Comparison of ENCODE assay signal across 18 cellular contexts in the genomic region with DNA sequence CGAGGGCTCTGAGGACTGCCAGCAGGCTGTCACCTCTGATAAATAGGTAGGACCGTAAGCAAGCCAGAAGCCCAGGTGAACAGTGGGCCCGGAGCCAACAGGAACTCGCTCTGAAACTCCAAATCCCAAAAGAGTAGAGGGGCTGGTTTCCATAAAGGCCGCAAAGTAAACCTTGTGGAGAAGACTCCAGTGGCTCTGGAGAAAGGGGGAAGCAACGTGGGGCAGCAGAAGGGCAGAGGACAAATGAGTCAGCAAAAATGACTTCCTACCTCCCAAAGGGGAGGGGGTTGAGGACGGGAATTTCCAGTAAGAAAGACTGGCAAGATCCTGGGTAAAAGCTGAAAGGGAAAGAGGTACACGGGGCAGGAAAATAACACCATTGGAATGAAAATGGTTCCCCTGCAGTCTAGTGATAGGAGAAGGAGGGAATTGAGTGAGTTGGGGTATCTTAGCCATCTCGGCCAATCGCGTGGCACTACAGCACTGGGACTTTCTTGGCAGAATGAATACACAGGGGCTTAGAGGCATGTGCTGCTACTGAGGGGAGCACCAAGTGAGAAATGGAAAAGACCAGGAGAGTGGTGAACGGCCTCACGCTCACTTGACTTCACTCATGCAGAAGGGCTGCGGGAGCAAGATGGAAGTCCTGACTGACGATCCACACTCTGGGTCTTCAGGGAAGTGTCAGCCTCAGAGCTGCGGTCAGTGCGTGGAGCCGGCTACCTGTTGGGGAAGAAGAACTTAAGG. TPM values are rescaled to one million over a fixed set of nuclear protein-coding genes. Genes with fewer than 3 reads are reported as not detected.
A peak's percentile ranks its signal among the peaks of the same experiment; 100 is the strongest.
DNase-seq lines count a peak whose midpoint lies in the region; ATAC-seq, FAIRE-seq and TF ChIP-seq lines count a peak whose summit lies in the region.
"Had no signal": no experiment of that assay in that cellular context is flagged by ENCODE, and none has a peak within 500 bp of the region (broad histone marks: within the 10 kb centered on the region; RNA-seq: fewer than 3 reads in every experiment).

No MANE protein-coding gene starts in this region.

- TF ChIP-seq CTCF in Caco-2 (IDR thresholded peaks at IDR 0.05; ENCODE audit: insufficient read depth in 1 of 2, low read depth in 1 of 2, low read length in 1 of 2, severe bottlenecking in 1 of 2, unreplicated experiment in 1 of 2) (no peak), H1 (IDR thresholded peaks at IDR 0.05; ENCODE audit: control extremely low read depth in 1 of 3, insufficient read depth in 1 of 3, low read depth in 1 of 3, low read length in 3 of 3) (no peak), coronary artery (IDR thresholded peaks at IDR 0.05) (no peak)

- H2BK5ac ChIP-seq in H1 (ENCODE audit: low read depth, low read length) = peak overlapping the region; percentile 35; the same call in 1 of the 2 replicates
- H2BK5ac ChIP-seq in neuronal stem cell (ENCODE audit: low read length) = no peak overlapping the region

- no peak overlapping the region for H3K56ac ChIP-seq in H1 (replicated peaks; ENCODE audit: insufficient read length, low read depth, low read length)

- peak overlapping the region; percentile 83 for H4K91ac ChIP-seq in H1 (replicated peaks; ENCODE audit: insufficient read length, low read length)
- H4K91ac ChIP-seq in neuronal stem cell (ENCODE audit: low read depth, low read length, poor library complexity) = no peak overlapping the region

- no peak overlapping the region for H3K4me2 ChIP-seq in H1 (ENCODE audit: insufficient read depth in 1 of 2, low read depth in 2 of 2, low read length in 2 of 2)
- H3K4me2 ChIP-seq in neuronal stem cell (ENCODE audit: insufficient read depth, low read length, poor library complexity, severe bottlenecking) = no peak overlapping the region

- ATAC-seq in HG02938 (IDR thresholded peaks at IDR 0.05; ENCODE audit: unreplicated experiment) = no peak
- ATAC-seq: psoas muscle had no signal

- H3K9me3 Mint-ChIP-seq in Caco-2 (ENCODE audit: unreplicated experiment) = no peaks in the 10 kb centered on the region

- POLR2A ChIA-PET in Caco-2 (lab: Charles Lee) (no interaction called here), H1 (lab: Charles Lee; ENCODE audit: partially characterized antibody) (interaction anchor here (1.5 to 1.7 kb wide), 3 partner anchors 16 to 29 kb away, joined by 3 to 9 read pairs (median 4); no protein-coding TSS in a partner anchor)

- H3K9ac ChIP-seq in H1 (replicated peaks in 1 of 4; ENCODE audit: extremely low read depth in 1 of 4, low read depth in 3 of 4, low read length in 3 of 4) = no peak overlapping the region
- no peak overlapping the region for H3K9ac ChIP-seq in neuronal stem cell (ENCODE audit: low read depth, low read length, poor library complexity)

- intact Hi-C loops in Caco-2 (cut with micrococcal nuclease; ENCODE audit: unreplicated experiment) = no loop called here

- peak overlapping the region; percentile 82; the same call in 1 of the 2 replicates for H2BK12ac ChIP-seq in H1 (ENCODE audit: low read depth, low read length)
- H2BK12ac ChIP-seq in neuronal stem cell (ENCODE audit: low read length) = no peak overlapping the region

- no peak overlapping the region for H2BK20ac ChIP-seq in H1 (ENCODE audit: low read length)

- peak overlapping the region; percentile 6 for H4K5ac ChIP-seq in H1 (ENCODE audit: insufficient read length, low read depth, low read length)

- no TSS peak for BruUV-seq in Caco-2 (replicated peaks; lab: Mats Ljungman, UMichigan)

- H3K79me2 ChIP-seq in H1 (ENCODE audit: control insufficient read depth in 1 of 2, insufficient read depth in 2 of 2, low read length in 2 of 2) = no peaks in the 10 kb centered on the region

- H3K79me1 ChIP-seq in H1 (ENCODE audit: low read depth, low read length) (no peaks in the 10 kb centered on the region), neuronal stem cell (ENCODE audit: low read depth, low read length) (no peaks in the 10 kb centered on the region)

- H3K9me3 ChIP-seq in Caco-2 (no peaks in the 10 kb centered on the region), H1 (ENCODE audit: insufficient read depth in 2 of 2, low read depth in 1 of 2, low read length in 1 of 2) (no peaks in the 10 kb centered on the region), neuronal stem cell (replicated peaks in 1 of 2; ENCODE audit: control insufficient read depth in 2 of 2, insufficient read depth in 1 of 2, low read depth in 1 of 2, low read length in 2 of 2) (peaks cover 0 to 2% of the 10 kb centered on the region in 2 donors)
- H3K9me3 ChIP-seq: psoas muscle, transverse colon had no signal

- H2BK15ac ChIP-seq in H1 (ENCODE audit: low read length) = no peak overlapping the region
- peak overlapping the region; percentile 9 for H2BK15ac ChIP-seq in neuronal stem cell (ENCODE audit: low read length)

- H3K27ac ChIP-seq in H1 (ENCODE audit: low read depth, low read length) = no peak overlapping the region
- no peak overlapping the region for H3K27ac ChIP-seq in neuronal stem cell (replicated peaks; ENCODE audit: low read length)
- no peak overlapping the region for H3K27ac ChIP-seq in coronary artery
- H3K27ac ChIP-seq: psoas muscle, transverse colon had no signal

- H3K14ac ChIP-seq in H1 (ENCODE audit: insufficient read length) = no peak overlapping the region
- H3K14ac ChIP-seq in neuronal stem cell (ENCODE audit: low read length) = no peak overlapping the region

- no peaks in the 10 kb centered on the region; the same call in 1 of the 2 replicates for H3K36me3 ChIP-seq in Caco-2 (ENCODE audit: control insufficient read depth, insufficient read depth, low read length)
- H3K36me3 ChIP-seq in H1 (ENCODE audit: control insufficient read depth in 2 of 4, insufficient read depth in 4 of 4, low read length in 3 of 4) = no peaks in the 10 kb centered on the region
- no peaks in the 10 kb centered on the region for H3K36me3 ChIP-seq in neuronal stem cell (replicated peaks in 1 of 2; ENCODE audit: control insufficient read depth in 2 of 2, insufficient read depth in 2 of 2, low read length in 2 of 2)
- H3K36me3 ChIP-seq: transverse colon had no signal

- no peak for TF ChIP-seq POLR2A in H1 (IDR thresholded peaks at IDR 0.05; ENCODE audit: control extremely low read depth in 1 of 2, low read depth in 2 of 2, low read length in 2 of 2)

- H3K23me2 ChIP-seq in H1 (ENCODE audit: low read depth, low read length) = no peaks in the 10 kb centered on the region

- no peaks in the 10 kb centered on the region for H4K20me1 ChIP-seq in H1 (replicated peaks in 1 of 2; ENCODE audit: control insufficient read depth in 1 of 2, insufficient read depth in 2 of 2, low read length in 2 of 2)

- 85% methylated on average over 17 of the region's 18 CpGs; no CpG with 5 or more reads in 1 of the 2 experiments for WGBS in H1 (ENCODE audit: extremely low coverage in 1 of 2, insufficient coverage in 1 of 2, insufficient read length in 1 of 2, insufficient replicate concordance in 2 of 2, low coverage in 1 of 2, low lambda C conversion rate in 2 of 2, missing lambda C conversion rate in 1 of 2), 2 experiments
- no CpG with 5 or more reads among the region's 18 CpGs for WGBS in neuronal stem cell (ENCODE audit: extremely low coverage in 2 of 2, insufficient read length in 2 of 2, insufficient replicate concordance in 1 of 2), 2 donors

- FAIRE-seq in H1 (lab: Jason Lieb, UNC) = no peak
- FAIRE-seq: TTC549 had no signal

- H3K18ac ChIP-seq in H1 (ENCODE audit: extremely low read depth, low read length) = peak overlapping the region; percentile 71
- peak overlapping the region; percentile 44 for H3K18ac ChIP-seq in neuronal stem cell (ENCODE audit: low read length)

- CTCF ChIA-PET in Caco-2 (lab: Charles Lee) (no interaction called here), H1 (lab: Charles Lee; ENCODE audit: partially characterized antibody) (interaction anchor here (1.0 to 10.5 kb wide), 5 partner anchors 12 to 31 kb away, joined by 3 to 113 read pairs (median 3); a partner anchor contains a TSS)

- peaks cover 13% of the 10 kb centered on the region for H3K4me1 Mint-ChIP-seq in Caco-2 (ENCODE audit: low read depth, unreplicated experiment)

- no peak overlapping the region for H3K23ac ChIP-seq in H1 (ENCODE audit: insufficient read length)
- H3K23ac ChIP-seq in neuronal stem cell (ENCODE audit: low read depth, low read length, poor library complexity) = no peak overlapping the region

- H3K4me3 ChIP-seq in Caco-2 (ENCODE audit: low read depth, low read length) = no peak overlapping the region
- H3K4me3 ChIP-seq in H1 (ENCODE audit: extremely low read depth in 1 of 4, insufficient read depth in 2 of 4, low read depth in 3 of 4, low read length in 4 of 4) = no peak overlapping the region
- no peak overlapping the region for H3K4me3 ChIP-seq in neuronal stem cell (ENCODE audit: low read length in 2 of 2)
- H3K4me3 ChIP-seq in coronary artery = no peak overlapping the region
- H3K4me3 ChIP-seq: psoas muscle, transverse colon had no signal

- H3K36me3 Mint-ChIP-seq in Caco-2 (ENCODE audit: insufficient read depth, unreplicated experiment) = peaks cover 6% of the 10 kb centered on the region

- no peak for TF ChIP-seq EP300 in H1 (IDR thresholded peaks at IDR 0.05; ENCODE audit: borderline replicate concordance in 1 of 2, low read depth in 2 of 2, low read length in 2 of 2)

- no peak overlapping the region for H3K4ac ChIP-seq in H1 (replicated peaks; ENCODE audit: insufficient read length, low read depth, low read length)
- no peak overlapping the region for H3K4ac ChIP-seq in neuronal stem cell (ENCODE audit: low read length)

- no peak overlapping the region for H3K4me3 Mint-ChIP-seq in Caco-2 (ENCODE audit: unreplicated experiment)

- no peaks in the 10 kb centered on the region for H3K27me3 Mint-ChIP-seq in Caco-2 (ENCODE audit: insufficient read depth, unreplicated experiment)

- DNase-seq in Caco-2 = no peak
- peak; percentile 26 for DNase-seq in NCI-H2029 (lab: John Stamatoyannopoulos, UW)
- DNase-seq in H1 (ENCODE audit: low read depth in 1 of 2, low spot score in 2 of 2) = no peak
- DNase-seq in neuronal stem cell (ENCODE audit: low spot score) = no peak
- DNase-seq in AML-193 (lab: John Stamatoyannopoulos, UW) = no peak
- DNase-seq in hippocampal formation (lab: John Stamatoyannopoulos, UW) = no peak
- DNase-seq in coronary artery (ENCODE audit: low spot score) = no peak
- DNase-seq: activated effector memory CD4-positive, alpha-beta T cell treated with Interleukin-2 at 50 U/mL for 16 hours; effector memory CD4-positive, alpha-beta T cell; foreskin fibroblast; midbrain; NCI-H1105 treated with DMSO at 0.1 percent for 48 hours; psoas muscle; SHP77 treated with DMSO at 0.1 percent for 48 hours; stimulated activated CD4-positive, alpha-beta T cell treated with anti-CD3 and anti-CD28 coated beads, Interleukin-15, amount 100 ng/mL, for 24 hours; transverse colon had no signal

- no peaks in the 10 kb centered on the region for H3K27me3 ChIP-seq in Caco-2 (replicated peaks; ENCODE audit: control insufficient read depth, insufficient read depth, low read length)
- no peaks in the 10 kb centered on the region; a peak in 1 of 7 replicates for H3K27me3 ChIP-seq in H1 (replicated peaks in 1 of 4; ENCODE audit: control insufficient read depth in 3 of 4, extremely low read depth in 1 of 4, insufficient read depth in 3 of 4, low read length in 3 of 4)
- peaks cover 0 to 4% (median 0%) of the 10 kb centered on the region in 3 experiments for H3K27me3 ChIP-seq in neuronal stem cell (ENCODE audit: control insufficient read depth in 3 of 3, insufficient read depth in 3 of 3, low read depth in 1 of 3, low read length in 3 of 3)
- H3K27me3 ChIP-seq: transverse colon had no signal

- peak overlapping the region; percentile 57 for H2BK120ac ChIP-seq in H1 (replicated peaks; ENCODE audit: low read depth, low read length)
- H2BK120ac ChIP-seq in neuronal stem cell (ENCODE audit: low read depth, low read length) = no peak overlapping the region

- H4K8ac ChIP-seq in H1 (ENCODE audit: extremely low read depth, insufficient read depth, low read length) (no peak overlapping the region; the same call in 1 of the 2 replicates), neuronal stem cell (ENCODE audit: low read depth, low read length) (no peak overlapping the region)

- H2AK5ac ChIP-seq in H1 (ENCODE audit: low read depth, low read length) = peak overlapping the region; percentile 7; the same call in 1 of the 2 replicates
- no peak overlapping the region for H2AK5ac ChIP-seq in neuronal stem cell (ENCODE audit: low read depth, low read length)

- H3K4me1 ChIP-seq in Caco-2 (peaks cover 11% of the 10 kb centered on the region), H1 (replicated peaks in 1 of 4; ENCODE audit: control insufficient read depth in 3 of 4, insufficient read depth in 4 of 4, low read length in 3 of 4) (peaks cover 0 to 9% (median 2%) of the 10 kb centered on the region in 4 experiments; a peak in 3 of 7 replicates), neuronal stem cell (ENCODE audit: control insufficient read depth in 2 of 2, insufficient read depth in 1 of 2, low read depth in 1 of 2, low read length in 2 of 2) (peaks cover 0 to 3% of the 10 kb centered on the region in 2 donors)

- H2AFZ ChIP-seq in H1 (ENCODE audit: low read length) (peak overlapping the region; percentile 81; the same call in 1 of the 2 replicates), neuronal stem cell (ENCODE audit: low read length) (peak overlapping the region; percentile 23)

- no peak for TF ChIP-seq RAD21 in H1 (IDR thresholded peaks at IDR 0.05 in 1 of 2, conservative IDR thresholded peaks at IDR 0.05 in 1 of 2; ENCODE audit: low read depth in 2 of 2, low read length in 2 of 2)

- H3K27ac Mint-ChIP-seq in Caco-2 (ENCODE audit: unreplicated experiment) = peak overlapping the region; percentile 48

RNA-seq across cellular contexts. Expression of a gene that starts 33.2 kb away (rescaled TPM):
- 78.2 and 81.5 TPM in 2 replicates for total RNA-seq in Caco-2 (2022)
- 24.2 and 30.9 TPM in 2 replicates for total RNA-seq in H1 (2021; fragmentation: NEBNext Ultra II Directional; extraction: Animal tissue kit (Norgen Biotek cat#: 25700))
- polyA plus RNA-seq in H1 (2011; rRNA removed) = 21.2 and 29.0 TPM in 2 replicates
- 23.4 TPM for polyA plus RNA-seq in H1 (2011; cell fraction: cytosol; rRNA removed)
- 28.4 TPM for polyA plus RNA-seq in H1 (2011; cell fraction: nucleus; rRNA removed)
- 20.6 to 25.4 TPM (median 23.4 TPM) in 4 replicates for polyA plus RNA-seq in H1 (2012, experiment 1 of 2)
- 20.0 TPM for polyA plus RNA-seq in H1 (2012, experiment 2 of 2)
- polyA plus RNA-seq in H1 (2013, experiment 1 of 2) = 9.5 TPM
- 9.4 TPM for polyA plus RNA-seq in H1 (2013, experiment 2 of 2)
- 36.9 and 38.5 TPM in 2 replicates for polyA minus RNA-seq in H1 (2011; rRNA and poly(A)+ RNA removed)
- polyA minus RNA-seq in H1 (2011; cell fraction: cytosol; rRNA and poly(A)+ RNA removed) = 23.9 TPM
- 28.7 TPM for polyA minus RNA-seq in H1 (2011; cell fraction: nucleus; rRNA and poly(A)+ RNA removed)
- polyA plus RNA-seq in neuronal stem cell (2013, experiment 1 of 2) = 6.6 TPM
- 6.6 TPM for polyA plus RNA-seq in neuronal stem cell (2013, experiment 2 of 2)

RNA-seq across cellular contexts. Expression of a gene that starts 36.5 kb away (rescaled TPM):
- total RNA-seq in Caco-2 (2022) = 220 and 223 TPM in 2 replicates
- 180 and 186 TPM in 2 replicates for total RNA-seq in H1 (2021; fragmentation: NEBNext Ultra II Directional; extraction: Animal tissue kit (Norgen Biotek cat#: 25700))
- polyA plus RNA-seq in H1 (2011; rRNA removed) = 121 and 223 TPM in 2 replicates
- 315 TPM for polyA plus RNA-seq in H1 (2011; cell fraction: cytosol; rRNA removed)
- 77.6 TPM for polyA plus RNA-seq in H1 (2011; cell fraction: nucleus; rRNA removed)
- 220 to 294 TPM (median 265 TPM) in 4 replicates for polyA plus RNA-seq in H1 (2012, experiment 1 of 2)
- 56.5 TPM for polyA plus RNA-seq in H1 (2012, experiment 2 of 2)
- polyA plus RNA-seq in H1 (2013, experiment 1 of 2) = 426 TPM
- 449 TPM for polyA plus RNA-seq in H1 (2013, experiment 2 of 2)
- polyA minus RNA-seq in H1 (2011; rRNA and poly(A)+ RNA removed) = 60.9 and 61.3 TPM in 2 replicates
- polyA minus RNA-seq in H1 (2011; cell fraction: cytosol; rRNA and poly(A)+ RNA removed) = 75.2 TPM
- 50.3 TPM for polyA minus RNA-seq in H1 (2011; cell fraction: nucleus; rRNA and poly(A)+ RNA removed)
- polyA plus RNA-seq in neuronal stem cell (2013, experiment 1 of 2) = 655 TPM
- polyA plus RNA-seq in neuronal stem cell (2013, experiment 2 of 2) = 647 TPM
